ENCODE assay signal across 13 cellular contexts in the genomic region with DNA sequence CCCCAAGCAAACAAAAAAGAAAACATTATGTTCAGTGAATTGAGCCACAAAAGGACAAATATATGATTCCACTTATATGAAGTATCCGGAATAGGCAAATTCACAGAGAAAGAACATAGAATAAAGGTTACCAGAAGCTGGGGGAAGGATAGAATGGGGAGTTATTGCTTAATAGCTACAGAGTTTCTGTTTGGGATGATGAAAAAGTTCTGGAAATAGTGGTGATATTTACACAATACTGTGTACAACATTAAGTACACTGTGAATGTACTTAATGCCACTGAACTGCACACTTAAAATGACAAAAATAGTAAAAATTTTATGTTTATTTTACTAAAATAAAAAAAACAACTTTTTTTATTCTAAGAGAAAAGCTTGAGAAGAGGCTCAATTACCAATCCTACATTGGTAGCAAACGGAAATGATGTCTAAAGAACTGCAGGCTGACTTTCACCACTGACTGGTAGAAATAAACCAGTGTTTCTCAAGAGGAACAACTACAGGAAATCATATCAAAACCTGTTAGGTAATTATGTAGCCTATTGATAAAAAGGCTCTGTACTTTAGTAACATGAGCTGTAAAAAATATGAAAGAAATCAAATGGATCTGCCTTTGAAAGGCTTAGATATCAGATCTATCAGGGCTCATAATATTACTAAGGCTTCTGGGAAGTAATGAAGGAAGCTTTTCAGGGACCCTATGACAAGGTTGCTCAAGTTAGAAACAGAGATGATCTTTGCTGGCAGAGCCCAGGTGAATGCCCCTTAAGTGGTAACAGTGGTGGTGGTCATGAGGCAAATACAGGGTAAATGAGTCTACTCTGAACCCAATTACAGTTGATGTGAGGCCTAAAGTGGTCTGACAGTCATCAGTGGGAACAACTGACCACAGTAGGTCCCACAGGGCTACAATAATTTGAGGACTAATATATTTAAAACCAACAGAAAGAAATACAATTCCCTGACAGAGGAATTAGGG. TPM values are rescaled to one million over a fixed set of nuclear protein-coding genes. Genes with fewer than 3 reads are reported as not detected.
DNase-seq lines count a peak whose midpoint lies in the region; ATAC-seq lines count a peak whose summit lies in the region.
"Had no signal": no experiment of that assay in that cellular context is flagged by ENCODE, and none has a peak within 500 bp of the region (broad histone marks: within the 10 kb centered on the region; RNA-seq: fewer than 3 reads in every experiment).

No MANE protein-coding gene starts in this region.

- POLR2A ChIA-PET in activated CD4-positive, alpha-beta T cell treated with anti-CD3 and anti-CD28 coated beads, Interleukin-2, amount 10 ng/mL, durations not matched to agents 7 days and 5 days (lab: Charles Lee): no interaction called here

- no peaks in the 10 kb centered on the region for H3K9me3 Mint-ChIP-seq in activated CD4-positive, alpha-beta T cell treated with anti-CD3 and anti-CD28 coated beads, Interleukin-2, amount 10 ng/mL, durations not matched to agents 7 days and 5 days
- no peaks in the 10 kb centered on the region for H3K9me3 Mint-ChIP-seq in stimulated activated effector memory CD8-positive, alpha-beta T cell treated with anti-CD3 and anti-CD28 coated beads, Interleukin-12 subunit alpha, Interleukin-12 subunit beta, amount 100 ng/mL, for 72 hours
- H3K9me3 Mint-ChIP-seq: H9 had no signal

- H3K27ac Mint-ChIP-seq in activated CD4-positive, alpha-beta T cell treated with anti-CD3 and anti-CD28 coated beads, Interleukin-2, amount 10 ng/mL, durations not matched to agents 7 days and 5 days: peak overlapping the region; percentile 55
- peak overlapping the region; percentile 89 for H3K27ac Mint-ChIP-seq in stimulated activated effector memory CD8-positive, alpha-beta T cell treated with anti-CD3 and anti-CD28 coated beads, Interleukin-12 subunit alpha, Interleukin-12 subunit beta, amount 100 ng/mL, for 72 hours
- H3K27ac Mint-ChIP-seq: H9 had no signal

- ATAC-seq in stimulated activated effector memory CD8-positive, alpha-beta T cell treated with anti-CD3 and anti-CD28 coated beads, Interleukin-12 subunit alpha, Interleukin-12 subunit beta, amount 100 ng/mL, for 72 hours: peak; percentile 58
- ATAC-seq in HG02588 (IDR thresholded peaks at IDR 0.05; ENCODE audit: unreplicated experiment): no peak

- no peak for DNase-seq in activated CD4-positive, alpha-beta T cell treated with anti-CD3 and anti-CD28 coated beads, Interleukin-2, amount 10 ng/mL, durations not matched to agents 7 days and 5 days
- no peak for DNase-seq in activated CD4-positive, alpha-beta T cell treated with anti-CD3 and anti-CD28 coated beads, Interleukin-2, amount 50 U/mL, for 4 hours
- DNase-seq in NOMO-1 (lab: John Stamatoyannopoulos, UW; ENCODE audit: unreplicated experiment in 2 of 2): peak; percentile 25 to 86
- DNase-seq in dermis blood vessel endothelial cell: peak; percentile 35
- no peak for DNase-seq in stimulated activated effector memory CD8-positive, alpha-beta T cell treated with anti-CD3 and anti-CD28 coated beads, Interleukin-12 subunit alpha, Interleukin-12 subunit beta, amount 100 ng/mL, for 72 hours (ENCODE audit: low spot score in 2 of 2)
- DNase-seq in NCI-H2227 treated with DMSO at 0.1 percent for 48 hours (lab: John Stamatoyannopoulos, UW): no peak
- DNase-seq in NCI-H1105 (lab: John Stamatoyannopoulos, UW): no peak
- DNase-seq: H9, left cardiac atrium, NCI-H446 treated with DMSO at 0.1 percent for 48 hours, SJCRH30, uterus had no signal

- peaks cover 36% of the 10 kb centered on the region for H3K4me1 Mint-ChIP-seq in activated CD4-positive, alpha-beta T cell treated with anti-CD3 and anti-CD28 coated beads, Interleukin-2, amount 10 ng/mL, durations not matched to agents 7 days and 5 days
- H3K4me1 Mint-ChIP-seq in stimulated activated effector memory CD8-positive, alpha-beta T cell treated with anti-CD3 and anti-CD28 coated beads, Interleukin-12 subunit alpha, Interleukin-12 subunit beta, amount 100 ng/mL, for 72 hours: peaks cover 47% of the 10 kb centered on the region

- H3K4me3 Mint-ChIP-seq in activated CD4-positive, alpha-beta T cell treated with anti-CD3 and anti-CD28 coated beads, Interleukin-2, amount 10 ng/mL, durations not matched to agents 7 days and 5 days: no peak overlapping the region
- no peak overlapping the region for H3K4me3 Mint-ChIP-seq in stimulated activated effector memory CD8-positive, alpha-beta T cell treated with anti-CD3 and anti-CD28 coated beads, Interleukin-12 subunit alpha, Interleukin-12 subunit beta, amount 100 ng/mL, for 72 hours
- H3K4me3 Mint-ChIP-seq: H9 had no signal

- peaks cover 25% of the 10 kb centered on the region for H3K36me3 Mint-ChIP-seq in activated CD4-positive, alpha-beta T cell treated with anti-CD3 and anti-CD28 coated beads, Interleukin-2, amount 10 ng/mL, durations not matched to agents 7 days and 5 days (ENCODE audit: low read depth)
- H3K36me3 Mint-ChIP-seq in stimulated activated effector memory CD8-positive, alpha-beta T cell treated with anti-CD3 and anti-CD28 coated beads, Interleukin-12 subunit alpha, Interleukin-12 subunit beta, amount 100 ng/mL, for 72 hours: peaks cover 27% of the 10 kb centered on the region

- H3K27me3 Mint-ChIP-seq in activated CD4-positive, alpha-beta T cell treated with anti-CD3 and anti-CD28 coated beads, Interleukin-2, amount 10 ng/mL, durations not matched to agents 7 days and 5 days: no peaks in the 10 kb centered on the region

- CTCF ChIA-PET in activated CD4-positive, alpha-beta T cell treated with anti-CD3 and anti-CD28 coated beads, Interleukin-2, amount 10 ng/mL, durations not matched to agents 7 days and 5 days (lab: Charles Lee): interaction anchor here (0.6 to 1.1 kb wide), 4 partner anchors 16 to 237 kb away, joined by 3 to 4 read pairs (median 4); no protein-coding TSS in a partner anchor

RNA-seq across cellular contexts. Expression of gene BAZ1A, which starts 41.3 kb away (rescaled TPM):
- 10 to 100 TPM; 50.4 to 69.4 TPM for total RNA-seq in activated CD4-positive, alpha-beta T cell treated with anti-CD3 and anti-CD28 coated beads, Interleukin-2, amount 10 ng/mL, durations not matched to agents 7 days and 5 days
- 54.8 and 76.5 TPM in 2 replicates for total RNA-seq in dermis blood vessel endothelial cell

Comparison
In these comparisons a context has a peak if more than half of its experiments do, and no peak if none do; other contexts are left out.
1. DNase-seq: peak in NOMO-1 (2 of 2) and dermis blood vessel endothelial cell (single experiment); none in activated CD4-positive, alpha-beta T cell treated with anti-CD3 and anti-CD28 coated beads, Interleukin-2, amount 10 ng/mL, durations not matched to agents 7 days and 5 days (single experiment), activated CD4-positive, alpha-beta T cell treated with anti-CD3 and anti-CD28 coated beads, Interleukin-2, amount 50 U/mL, for 4 hours (0 of 2), stimulated activated effector memory CD8-positive, alpha-beta T cell treated with anti-CD3 and anti-CD28 coated beads, Interleukin-12 subunit alpha, Interleukin-12 subunit beta, amount 100 ng/mL, for 72 hours (0 of 2), NCI-H2227 treated with DMSO at 0.1 percent for 48 hours (single experiment) and NCI-H1105 (single experiment).